In genomic region chr19:18373407-18373891, GRCh38 we compare ENCODE assay signal across 10 cellular contexts. TPM values are rescaled to one million over a fixed set of nuclear protein-coding genes. Genes with fewer than 3 reads are reported as not detected.
DNase-seq lines count a peak whose midpoint lies in the region; ATAC-seq and TF ChIP-seq lines count a peak whose summit lies in the region.
"Had no signal": no experiment of that assay in that cellular context is flagged by ENCODE, and none has a peak within 500 bp of the region (broad histone marks: within the 10 kb centered on the region; RNA-seq: fewer than 3 reads in every experiment).

No MANE protein-coding gene starts in this region.

- H3K27me3 ChIP-seq in endodermal cell (ENCODE audit: control insufficient read depth, insufficient read depth, low read length, poor library complexity, severe bottlenecking): no peaks in the 10 kb centered on the region
- no peaks in the 10 kb centered on the region for H3K27me3 ChIP-seq in parathyroid adenoma (ENCODE audit: control insufficient read depth, insufficient read depth, low read length)

- H3K9ac ChIP-seq in endodermal cell (ENCODE audit: extremely low read depth, low read length, poor library complexity, severe bottlenecking) (no peak overlapping the region), parathyroid adenoma (no peak overlapping the region)

- intact Hi-C loops in CD14-positive monocyte (cut with micrococcal nuclease): no loop called here

- H3K9me3 Mint-ChIP-seq in CD14-positive monocyte: no peaks in the 10 kb centered on the region
- H3K9me3 Mint-ChIP-seq in endodermal cell: peaks cover 2% of the 10 kb centered on the region

- H3K27ac Mint-ChIP-seq in CD14-positive monocyte (peak overlapping the region; percentile 93 to 98 (median 94)), endodermal cell (peak overlapping the region; percentile 89)

- no peak overlapping the region for H3K4me2 ChIP-seq in parathyroid adenoma (ENCODE audit: low read length)

- CTCF ChIA-PET in RWPE1 (lab: Yijun Ruan, JAX): no interaction called here

- WGBS in endodermal cell (ENCODE audit: insufficient coverage in 1 of 2, insufficient read length in 1 of 2), 2 experiments: 73 to 94% methylated on average over 3 of the region's 4 CpGs

- DNase-seq in CD14-positive monocyte (ENCODE audit: low spot score): no peak
- no peak for DNase-seq in RWPE1 (ENCODE audit: low spot score)
- no peak for DNase-seq in endodermal cell
- DNase-seq in activated effector memory CD4-positive, alpha-beta T cell treated with anti-CD3 and anti-CD28 coated beads, Interleukin-2, amount 50 U/mL, for 16 hours: no peak
- DNase-seq in NCI-H1048 (lab: John Stamatoyannopoulos, UW): no peak
- DNase-seq: NCI-H446 had no signal

- peak overlapping the region; percentile 71 for H2AFZ ChIP-seq in parathyroid adenoma

- H3K27me3 Mint-ChIP-seq in CD14-positive monocyte (ENCODE audit: low read depth in 3 of 3) (peaks cover 1 to 2% (median 2%) of the 10 kb centered on the region in 3 donors), endodermal cell (ENCODE audit: insufficient read depth) (no peaks in the 10 kb centered on the region)

- H3K4me1 ChIP-seq in endodermal cell (ENCODE audit: control insufficient read depth, insufficient read depth, low read length) (peaks cover 7% of the 10 kb centered on the region), parathyroid adenoma (peaks cover 14% of the 10 kb centered on the region)

- H3K36me3 Mint-ChIP-seq in CD14-positive monocyte (peaks cover 5 to 8% of the 10 kb centered on the region in 2 donors), endodermal cell (ENCODE audit: low read depth) (no peaks in the 10 kb centered on the region)

- POLR2A ChIA-PET in RWPE1 (lab: Yijun Ruan, JAX; ENCODE audit: low non-redundant PET): interaction anchor here (0.9 kb wide), 1 partner anchor 7 kb away, joined by 3 read pairs; no protein-coding TSS in a partner anchor

- H3K36me3 ChIP-seq in endodermal cell (ENCODE audit: control insufficient read depth, insufficient read depth, low read length) (no peaks in the 10 kb centered on the region), parathyroid adenoma (ENCODE audit: control insufficient read depth, insufficient read depth, low read length) (no peaks in the 10 kb centered on the region)

- H3K9me3 ChIP-seq in endodermal cell (ENCODE audit: control insufficient read depth, low read length): no peaks in the 10 kb centered on the region
- H3K9me3 ChIP-seq in parathyroid adenoma (ENCODE audit: control insufficient read depth, low read length): no peaks in the 10 kb centered on the region

- peak overlapping the region; percentile 93 for H3K27ac ChIP-seq in RWPE1
- peak overlapping the region; percentile 70 for H3K27ac ChIP-seq in endodermal cell (ENCODE audit: low read depth, low read length)
- H3K27ac ChIP-seq in parathyroid adenoma: peak overlapping the region; percentile 86

- TF ChIP-seq CTCF in CD14-positive monocyte (IDR thresholded peaks at IDR 0.05) (no peak), RWPE1 (conservative IDR thresholded peaks at IDR 0.05; ENCODE audit: low read depth) (no peak), endodermal cell (conservative IDR thresholded peaks at IDR 0.05) (no peak), parathyroid adenoma (IDR thresholded peaks at IDR 0.05) (no peak)

- H3K4me3 Mint-ChIP-seq in CD14-positive monocyte: peak overlapping the region in 1 of 2 donors; percentile 67
- no peak overlapping the region for H3K4me3 Mint-ChIP-seq in endodermal cell

- H3K4me1 Mint-ChIP-seq in CD14-positive monocyte (peaks cover 41% of the 10 kb centered on the region), endodermal cell (peaks cover 16% of the 10 kb centered on the region)

- ATAC-seq in HG03095 (IDR thresholded peaks at IDR 0.05; ENCODE audit: unreplicated experiment) (no peak), GM18867 (IDR thresholded peaks at IDR 0.05; ENCODE audit: unreplicated experiment) (no peak)

- H3K79me2 ChIP-seq in parathyroid adenoma: no peaks in the 10 kb centered on the region

- H3K4me3 ChIP-seq in endodermal cell (ENCODE audit: low read length): no peak overlapping the region
- H3K4me3 ChIP-seq in parathyroid adenoma (ENCODE audit: low read depth, low read length): no peak overlapping the region

RNA-seq across cellular contexts. Expression of gene GDF15, which starts 12.5 kb away (rescaled TPM):
- polyA plus RNA-seq in CD14-positive monocyte: not detected
- 1 to 10 TPM in 1 of 2 donors, under 1 TPM in 1; 0.90 to 2.2 TPM for total RNA-seq in endodermal cell
- polyA plus RNA-seq in endodermal cell (2013, experiment 1 of 2): 15.5 TPM
- polyA plus RNA-seq in endodermal cell (2013, experiment 2 of 2): 18.2 TPM
- polyA plus RNA-seq: neural cell had no signal

RNA-seq across cellular contexts. Expression of gene LRRC25, which starts 24.0 kb away (rescaled TPM):
- polyA plus RNA-seq in CD14-positive monocyte: 100 to 1,000 TPM; 416 to 581 TPM
- not detected for total RNA-seq in endodermal cell
- polyA plus RNA-seq in endodermal cell (2013, experiment 1 of 2): 0.21 TPM
- 0.21 TPM for polyA plus RNA-seq in endodermal cell (2013, experiment 2 of 2)
- polyA plus RNA-seq: neural cell had no signal

RNA-seq across cellular contexts. Expression of gene PGPEP1, which starts 33.1 kb away (rescaled TPM):
- polyA plus RNA-seq in CD14-positive monocyte: 10 to 100 TPM; 10.3 TPM
- 1 to 10 TPM; 7.7 to 9.0 TPM for total RNA-seq in endodermal cell
- polyA plus RNA-seq in endodermal cell (2013, experiment 1 of 2): 56.3 TPM
- 66.8 TPM for polyA plus RNA-seq in endodermal cell (2013, experiment 2 of 2)

RNA-seq across cellular contexts. Expression of gene SSBP4, which starts 45.7 kb away (rescaled TPM):
- polyA plus RNA-seq in CD14-positive monocyte: 10 to 100 TPM; 38.5 to 48.3 TPM
- total RNA-seq in endodermal cell: 10 to 100 TPM; 35.9 to 43.5 TPM
- polyA plus RNA-seq in endodermal cell (2013, experiment 1 of 2): 154 TPM
- polyA plus RNA-seq in endodermal cell (2013, experiment 2 of 2): 157 TPM

RNA-seq across cellular contexts. Expression of gene LSM4, which starts 50.6 kb away (rescaled TPM):
- polyA plus RNA-seq in CD14-positive monocyte: 100 to 1,000 TPM in 1 of 2 donors, 10 to 100 TPM in 1; 97.0 to 143 TPM
- 100 to 1,000 TPM; 252 to 276 TPM for total RNA-seq in endodermal cell
- polyA plus RNA-seq in endodermal cell (2013, experiment 1 of 2): 273 TPM
- 240 TPM for polyA plus RNA-seq in endodermal cell (2013, experiment 2 of 2)
